ENCODE assay signal across 2 cellular contexts in the genomic region with DNA sequence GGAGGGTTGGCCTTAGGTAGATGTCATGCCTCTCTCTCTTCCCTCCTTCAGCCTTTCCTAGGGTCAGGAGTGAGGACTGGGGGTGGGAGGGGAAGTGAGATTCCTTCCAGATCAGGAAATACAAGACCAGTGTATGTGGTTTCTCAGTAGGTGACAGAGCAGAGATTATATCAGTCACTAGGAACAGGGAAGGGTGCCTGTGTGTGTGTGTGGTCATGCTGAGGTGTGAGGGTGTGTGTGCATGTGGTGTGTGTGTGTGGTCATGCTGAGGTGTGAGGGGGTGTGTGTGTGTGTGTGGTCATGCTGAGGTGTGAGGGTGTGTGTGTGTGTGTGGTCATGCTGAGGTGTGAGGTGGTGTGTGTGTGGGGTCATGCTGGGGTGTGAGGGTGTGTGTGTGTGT.
TF ChIP-seq lines count a peak whose summit lies in the region.

No MANE protein-coding gene starts in this region.

TF ChIP-seq in HEK293, 187 proteins besides CTCF, POLR2A, EP300 and RAD21:
- TF ChIP-seq ZFP69B (tag by site-specific recombination; IDR thresholded peaks at IDR 0.05) = no peak
- TF ChIP-seq ZFHX2 (tag by site-specific recombination; conservative IDR thresholded peaks at IDR 0.05) = peak; percentile 33
- peak; percentile 35 for TF ChIP-seq ZIC2 (tag by site-specific recombination; IDR thresholded peaks at IDR 0.05)

TF ChIP-seq in K562, 482 proteins besides CTCF, POLR2A, EP300 and RAD21 (continues in another document):
- no peak for TF ChIP-seq FOXJ2 (tag; IDR thresholded peaks at IDR 0.05)
- TF ChIP-seq ZSCAN29 (IDR thresholded peaks at IDR 0.05) = no peak
- TF ChIP-seq ESRRA (IDR thresholded peaks at IDR 0.05; ENCODE audit: borderline replicate concordance, low read depth) = peak; percentile 66; the same call in 1 of the 2 replicates
- TF ChIP-seq ZNF766 (CRISPR knock-in tag; conservative IDR thresholded peaks at IDR 0.05) = peak; percentile 70; the same call in 1 of the 2 replicates
- TF ChIP-seq TRIM25 (IDR thresholded peaks at IDR 0.05; ENCODE audit: borderline replicate concordance) = no peak
- TF ChIP-seq ZNF436 (CRISPR knock-in tag; IDR thresholded peaks at IDR 0.05) = no peak
- TF ChIP-seq, protein P1, sequence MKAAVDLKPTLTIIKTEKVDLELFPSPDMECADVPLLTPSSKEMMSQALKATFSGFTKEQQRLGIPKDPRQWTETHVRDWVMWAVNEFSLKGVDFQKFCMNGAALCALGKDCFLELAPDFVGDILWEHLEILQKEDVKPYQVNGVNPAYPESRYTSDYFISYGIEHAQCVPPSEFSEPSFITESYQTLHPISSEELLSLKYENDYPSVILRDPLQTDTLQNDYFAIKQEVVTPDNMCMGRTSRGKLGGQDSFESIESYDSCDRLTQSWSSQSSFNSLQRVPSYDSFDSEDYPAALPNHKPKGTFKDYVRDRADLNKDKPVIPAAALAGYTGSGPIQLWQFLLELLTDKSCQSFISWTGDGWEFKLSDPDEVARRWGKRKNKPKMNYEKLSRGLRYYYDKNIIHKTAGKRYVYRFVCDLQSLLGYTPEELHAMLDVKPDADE (conservative IDR thresholded peaks at IDR 0.05; ENCODE audit: control insufficient read depth, low read depth, low read length) = no peak
- TF ChIP-seq GTF2F1 (IDR thresholded peaks at IDR 0.05; ENCODE audit: low read depth, low read length) = no peak
- TF ChIP-seq ARID1B (IDR thresholded peaks at IDR 0.05) = peak; percentile 46; the same call in 1 of the 2 replicates
- TF ChIP-seq ADNP (tag; IDR thresholded peaks at IDR 0.05) = no peak
- no peak for TF ChIP-seq ZBTB33 (CRISPR knock-in tag; IDR thresholded peaks at IDR 0.05)
- TF ChIP-seq CBFA2T2 (conservative IDR thresholded peaks at IDR 0.05) = no peak
- TF ChIP-seq ZFP91 (CRISPR knock-in tag; IDR thresholded peaks at IDR 0.05) = no peak
- no peak for TF ChIP-seq RB1 (IDR thresholded peaks at IDR 0.05; ENCODE audit: low read depth)
- TF ChIP-seq CREBBP (IDR thresholded peaks at IDR 0.05; ENCODE audit: low read depth, low read length) = no peak
- TF ChIP-seq MYNN (IDR thresholded peaks at IDR 0.05) = 0 out of 2 replicates have a peak, but pooled peaks have one; percentile 26
- TF ChIP-seq MYNN (CRISPR knock-in tag; IDR thresholded peaks at IDR 0.05) = no peak
- no peak for TF ChIP-seq SAFB (IDR thresholded peaks at IDR 0.05; ENCODE audit: borderline replicate concordance, low read depth, low read length)
- TF ChIP-seq, protein P2, sequence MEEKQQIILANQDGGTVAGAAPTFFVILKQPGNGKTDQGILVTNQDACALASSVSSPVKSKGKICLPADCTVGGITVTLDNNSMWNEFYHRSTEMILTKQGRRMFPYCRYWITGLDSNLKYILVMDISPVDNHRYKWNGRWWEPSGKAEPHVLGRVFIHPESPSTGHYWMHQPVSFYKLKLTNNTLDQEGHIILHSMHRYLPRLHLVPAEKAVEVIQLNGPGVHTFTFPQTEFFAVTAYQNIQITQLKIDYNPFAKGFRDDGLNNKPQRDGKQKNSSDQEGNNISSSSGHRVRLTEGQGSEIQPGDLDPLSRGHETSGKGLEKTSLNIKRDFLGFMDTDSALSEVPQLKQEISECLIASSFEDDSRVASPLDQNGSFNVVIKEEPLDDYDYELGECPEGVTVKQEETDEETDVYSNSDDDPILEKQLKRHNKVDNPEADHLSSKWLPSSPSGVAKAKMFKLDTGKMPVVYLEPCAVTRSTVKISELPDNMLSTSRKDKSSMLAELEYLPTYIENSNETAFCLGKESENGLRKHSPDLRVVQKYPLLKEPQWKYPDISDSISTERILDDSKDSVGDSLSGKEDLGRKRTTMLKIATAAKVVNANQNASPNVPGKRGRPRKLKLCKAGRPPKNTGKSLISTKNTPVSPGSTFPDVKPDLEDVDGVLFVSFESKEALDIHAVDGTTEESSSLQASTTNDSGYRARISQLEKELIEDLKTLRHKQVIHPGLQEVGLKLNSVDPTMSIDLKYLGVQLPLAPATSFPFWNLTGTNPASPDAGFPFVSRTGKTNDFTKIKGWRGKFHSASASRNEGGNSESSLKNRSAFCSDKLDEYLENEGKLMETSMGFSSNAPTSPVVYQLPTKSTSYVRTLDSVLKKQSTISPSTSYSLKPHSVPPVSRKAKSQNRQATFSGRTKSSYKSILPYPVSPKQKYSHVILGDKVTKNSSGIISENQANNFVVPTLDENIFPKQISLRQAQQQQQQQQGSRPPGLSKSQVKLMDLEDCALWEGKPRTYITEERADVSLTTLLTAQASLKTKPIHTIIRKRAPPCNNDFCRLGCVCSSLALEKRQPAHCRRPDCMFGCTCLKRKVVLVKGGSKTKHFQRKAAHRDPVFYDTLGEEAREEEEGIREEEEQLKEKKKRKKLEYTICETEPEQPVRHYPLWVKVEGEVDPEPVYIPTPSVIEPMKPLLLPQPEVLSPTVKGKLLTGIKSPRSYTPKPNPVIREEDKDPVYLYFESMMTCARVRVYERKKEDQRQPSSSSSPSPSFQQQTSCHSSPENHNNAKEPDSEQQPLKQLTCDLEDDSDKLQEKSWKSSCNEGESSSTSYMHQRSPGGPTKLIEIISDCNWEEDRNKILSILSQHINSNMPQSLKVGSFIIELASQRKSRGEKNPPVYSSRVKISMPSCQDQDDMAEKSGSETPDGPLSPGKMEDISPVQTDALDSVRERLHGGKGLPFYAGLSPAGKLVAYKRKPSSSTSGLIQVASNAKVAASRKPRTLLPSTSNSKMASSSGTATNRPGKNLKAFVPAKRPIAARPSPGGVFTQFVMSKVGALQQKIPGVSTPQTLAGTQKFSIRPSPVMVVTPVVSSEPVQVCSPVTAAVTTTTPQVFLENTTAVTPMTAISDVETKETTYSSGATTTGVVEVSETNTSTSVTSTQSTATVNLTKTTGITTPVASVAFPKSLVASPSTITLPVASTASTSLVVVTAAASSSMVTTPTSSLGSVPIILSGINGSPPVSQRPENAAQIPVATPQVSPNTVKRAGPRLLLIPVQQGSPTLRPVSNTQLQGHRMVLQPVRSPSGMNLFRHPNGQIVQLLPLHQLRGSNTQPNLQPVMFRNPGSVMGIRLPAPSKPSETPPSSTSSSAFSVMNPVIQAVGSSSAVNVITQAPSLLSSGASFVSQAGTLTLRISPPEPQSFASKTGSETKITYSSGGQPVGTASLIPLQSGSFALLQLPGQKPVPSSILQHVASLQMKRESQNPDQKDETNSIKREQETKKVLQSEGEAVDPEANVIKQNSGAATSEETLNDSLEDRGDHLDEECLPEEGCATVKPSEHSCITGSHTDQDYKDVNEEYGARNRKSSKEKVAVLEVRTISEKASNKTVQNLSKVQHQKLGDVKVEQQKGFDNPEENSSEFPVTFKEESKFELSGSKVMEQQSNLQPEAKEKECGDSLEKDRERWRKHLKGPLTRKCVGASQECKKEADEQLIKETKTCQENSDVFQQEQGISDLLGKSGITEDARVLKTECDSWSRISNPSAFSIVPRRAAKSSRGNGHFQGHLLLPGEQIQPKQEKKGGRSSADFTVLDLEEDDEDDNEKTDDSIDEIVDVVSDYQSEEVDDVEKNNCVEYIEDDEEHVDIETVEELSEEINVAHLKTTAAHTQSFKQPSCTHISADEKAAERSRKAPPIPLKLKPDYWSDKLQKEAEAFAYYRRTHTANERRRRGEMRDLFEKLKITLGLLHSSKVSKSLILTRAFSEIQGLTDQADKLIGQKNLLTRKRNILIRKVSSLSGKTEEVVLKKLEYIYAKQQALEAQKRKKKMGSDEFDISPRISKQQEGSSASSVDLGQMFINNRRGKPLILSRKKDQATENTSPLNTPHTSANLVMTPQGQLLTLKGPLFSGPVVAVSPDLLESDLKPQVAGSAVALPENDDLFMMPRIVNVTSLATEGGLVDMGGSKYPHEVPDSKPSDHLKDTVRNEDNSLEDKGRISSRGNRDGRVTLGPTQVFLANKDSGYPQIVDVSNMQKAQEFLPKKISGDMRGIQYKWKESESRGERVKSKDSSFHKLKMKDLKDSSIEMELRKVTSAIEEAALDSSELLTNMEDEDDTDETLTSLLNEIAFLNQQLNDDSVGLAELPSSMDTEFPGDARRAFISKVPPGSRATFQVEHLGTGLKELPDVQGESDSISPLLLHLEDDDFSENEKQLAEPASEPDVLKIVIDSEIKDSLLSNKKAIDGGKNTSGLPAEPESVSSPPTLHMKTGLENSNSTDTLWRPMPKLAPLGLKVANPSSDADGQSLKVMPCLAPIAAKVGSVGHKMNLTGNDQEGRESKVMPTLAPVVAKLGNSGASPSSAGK (IDR thresholded peaks at IDR 0.05) = peak; percentile 60
- no peak for TF ChIP-seq STAT6 (CRISPR knock-in tag; IDR thresholded peaks at IDR 0.05)
- no peak for TF ChIP-seq NR2C2 (CRISPR knock-in tag; IDR thresholded peaks at IDR 0.05)
- peak; percentile 17; the same call in 1 of the 2 replicates for TF ChIP-seq NR2C2 (tag; IDR thresholded peaks at IDR 0.05)
- TF ChIP-seq L3MBTL2 (IDR thresholded peaks at IDR 0.05) = peak; percentile 71; the same call in 1 of the 2 replicates
- TF ChIP-seq, protein P3, sequence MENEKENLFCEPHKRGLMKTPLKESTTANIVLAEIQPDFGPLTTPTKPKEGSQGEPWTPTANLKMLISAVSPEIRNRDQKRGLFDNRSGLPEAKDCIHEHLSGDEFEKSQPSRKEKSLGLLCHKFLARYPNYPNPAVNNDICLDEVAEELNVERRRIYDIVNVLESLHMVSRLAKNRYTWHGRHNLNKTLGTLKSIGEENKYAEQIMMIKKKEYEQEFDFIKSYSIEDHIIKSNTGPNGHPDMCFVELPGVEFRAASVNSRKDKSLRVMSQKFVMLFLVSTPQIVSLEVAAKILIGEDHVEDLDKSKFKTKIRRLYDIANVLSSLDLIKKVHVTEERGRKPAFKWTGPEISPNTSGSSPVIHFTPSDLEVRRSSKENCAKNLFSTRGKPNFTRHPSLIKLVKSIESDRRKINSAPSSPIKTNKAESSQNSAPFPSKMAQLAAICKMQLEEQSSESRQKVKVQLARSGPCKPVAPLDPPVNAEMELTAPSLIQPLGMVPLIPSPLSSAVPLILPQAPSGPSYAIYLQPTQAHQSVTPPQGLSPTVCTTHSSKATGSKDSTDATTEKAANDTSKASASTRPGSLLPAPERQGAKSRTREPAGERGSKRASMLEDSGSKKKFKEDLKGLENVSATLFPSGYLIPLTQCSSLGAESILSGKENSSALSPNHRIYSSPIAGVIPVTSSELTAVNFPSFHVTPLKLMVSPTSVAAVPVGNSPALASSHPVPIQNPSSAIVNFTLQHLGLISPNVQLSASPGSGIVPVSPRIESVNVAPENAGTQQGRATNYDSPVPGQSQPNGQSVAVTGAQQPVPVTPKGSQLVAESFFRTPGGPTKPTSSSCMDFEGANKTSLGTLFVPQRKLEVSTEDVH (IDR thresholded peaks at IDR 0.05; ENCODE audit: low read depth, partially characterized antibody) = no peak
- no peak for TF ChIP-seq BRCA1 (IDR thresholded peaks at IDR 0.05)
- no peak for TF ChIP-seq BRCA1 (CRISPR knock-in tag; IDR thresholded peaks at IDR 0.05)
- no peak for TF ChIP-seq NRF1 (conservative IDR thresholded peaks at IDR 0.05 in 1 of 2, IDR thresholded peaks at IDR 0.05 in 1 of 2)
- no peak for TF ChIP-seq ELF2 (CRISPR knock-in tag; IDR thresholded peaks at IDR 0.05)
- TF ChIP-seq EGR1 (conservative IDR thresholded peaks at IDR 0.05) = no peak
- TF ChIP-seq NR4A1 (CRISPR knock-in tag; IDR thresholded peaks at IDR 0.05) = no peak
- TF ChIP-seq NR4A1 (tag; IDR thresholded peaks at IDR 0.05) = no peak
- TF ChIP-seq KDM4B (IDR thresholded peaks at IDR 0.05; ENCODE audit: borderline replicate concordance in 2 of 2, low read depth in 1 of 2) = no peak
